Comparison of ENCODE assay signal across 17 cellular contexts in genomic region chr4:41052287-41052686, GRCh38.
"Had no signal": no experiment of that assay in that cellular context is flagged by ENCODE, and none has a peak within 500 bp of the region (broad histone marks: within the 10 kb centered on the region; RNA-seq: fewer than 3 reads in every experiment).

No MANE protein-coding gene starts in this region.

- H3K9me3 ChIP-seq: colonic mucosa, psoas muscle, sigmoid colon had no signal

- DNase-seq: colonic mucosa; dermis blood vessel endothelial cell; effector CD4-positive, alpha-beta T cell; endodermal cell; foreskin melanocyte; immature natural killer cell; kidney; left colon; mesendoderm; naive B cell; psoas muscle; retina; sigmoid colon; small intestine; stimulated activated CD4-positive, alpha-beta T cell treated with anti-CD3 and anti-CD28 coated beads, Interleukin-2, amount 100 ng/mL, for 48 hours; stimulated activated naive CD4-positive, alpha-beta T cell treated with Interleukin-2 at 50 U/mL for 16 hours had no signal

- H3K36me3 ChIP-seq: colonic mucosa, sigmoid colon had no signal

- ATAC-seq: left colon, psoas muscle had no signal

- H3K9ac ChIP-seq: parathyroid adenoma had no signal

- H3K4me1 ChIP-seq: colonic mucosa, parathyroid adenoma had no signal

- H2AFZ ChIP-seq: parathyroid adenoma had no signal

- FAIRE-seq: kidney, small intestine had no signal

- H3K4me3 ChIP-seq: colonic mucosa, psoas muscle, sigmoid colon had no signal

- H3K27ac ChIP-seq: colonic mucosa, psoas muscle had no signal

- H3K27me3 ChIP-seq: colonic mucosa, sigmoid colon had no signal
